Comparison of ENCODE assay signal across 1 cellular context in genomic region chr1:231626535-231626950, GRCh38.
A peak's percentile ranks its signal among the peaks of the same experiment; 100 is the strongest.
TF ChIP-seq lines count a peak whose summit lies in the region.

Gene DISC1 (plus strand): TSS chr1:231626790. CDS start chr1:231626868, 78 bp downstream.

TF ChIP-seq in HepG2, 621 proteins besides CTCF, POLR2A, EP300 and RAD21 (continued from another document and continues in another):
- TF ChIP-seq RERE (CRISPR knock-in tag; IDR thresholded peaks at IDR 0.05; ENCODE audit: low read depth) (no peak), ZNF780A (CRISPR knock-in tag; IDR thresholded peaks at IDR 0.05) (no peak), TIGD3 (CRISPR knock-in tag; IDR thresholded peaks at IDR 0.05; ENCODE audit: borderline replicate concordance) (no peak), NCOA1 (CRISPR knock-in tag; IDR thresholded peaks at IDR 0.05) (no peak), ZNF101 (CRISPR knock-in tag; IDR thresholded peaks at IDR 0.05; ENCODE audit: borderline replicate concordance, low read depth) (no peak), FOXA3 (CRISPR knock-in tag; IDR thresholded peaks at IDR 0.05) (peak; percentile 68), ZNF382 (CRISPR knock-in tag; IDR thresholded peaks at IDR 0.05; ENCODE audit: borderline replicate concordance) (no peak), ZNF740 (CRISPR knock-in tag; IDR thresholded peaks at IDR 0.05) (no peak), CHCHD3 (CRISPR knock-in tag; IDR thresholded peaks at IDR 0.05) (no peak), XRCC5 (optimal IDR thresholded peaks at IDR 0.05; ENCODE audit: low read length) (peak; percentile 87), HNRNPH1 (optimal IDR thresholded peaks at IDR 0.05; ENCODE audit: low read depth, low read length) (no peak), ZNF841 (CRISPR knock-in tag; IDR thresholded peaks at IDR 0.05; ENCODE audit: borderline replicate concordance) (no peak), ARID4A (CRISPR knock-in tag; IDR thresholded peaks at IDR 0.05; ENCODE audit: borderline replicate concordance) (peak; percentile 59; the same call in 1 of the 2 replicates), LRRFIP1 (CRISPR knock-in tag; conservative IDR thresholded peaks at IDR 0.05) (no peak), ZNF652 (CRISPR knock-in tag; IDR thresholded peaks at IDR 0.05; ENCODE audit: borderline replicate concordance, low read depth) (no peak), HNF4A (CRISPR knock-in tag; IDR thresholded peaks at IDR 0.05) (no peak), TGIF2 (CRISPR knock-in tag; IDR thresholded peaks at IDR 0.05) (peak; percentile 50; the same call in 1 of the 2 replicates), ZSCAN9 (CRISPR knock-in tag; IDR thresholded peaks at IDR 0.05; ENCODE audit: borderline replicate concordance) (no peak), KMT2B (CRISPR knock-in tag; IDR thresholded peaks at IDR 0.05) (peak; percentile 74), YEATS2 (CRISPR knock-in tag; IDR thresholded peaks at IDR 0.05; ENCODE audit: borderline replicate concordance) (peak; percentile 38; the same call in 1 of the 2 replicates), FOXP1 (IDR thresholded peaks at IDR 0.05) (0 out of 2 replicates have a peak, but pooled peaks have one; percentile 37), FOXP1 (CRISPR knock-in tag; IDR thresholded peaks at IDR 0.05) (peak; percentile 64), MTF1 (CRISPR knock-in tag; IDR thresholded peaks at IDR 0.05) (no peak), BCLAF1 (IDR thresholded peaks at IDR 0.05) (no peak), SIN3B (IDR thresholded peaks at IDR 0.05; ENCODE audit: low read length) (no peak), SRSF4 (IDR thresholded peaks at IDR 0.05; ENCODE audit: low read depth, low read length, poor library complexity, severe bottlenecking) (no peak), ZNF713 (CRISPR knock-in tag; IDR thresholded peaks at IDR 0.05) (no peak), DR1 (CRISPR knock-in tag; IDR thresholded peaks at IDR 0.05) (no peak), GLI4 (CRISPR knock-in tag; IDR thresholded peaks at IDR 0.05; ENCODE audit: borderline replicate concordance) (no peak), ZNF646 (CRISPR knock-in tag; IDR thresholded peaks at IDR 0.05) (no peak; the same call in 1 of the 2 replicates), CSRNP2 (CRISPR knock-in tag; conservative IDR thresholded peaks at IDR 0.05; ENCODE audit: low read depth) (no peak)
